In the genomic region with DNA sequence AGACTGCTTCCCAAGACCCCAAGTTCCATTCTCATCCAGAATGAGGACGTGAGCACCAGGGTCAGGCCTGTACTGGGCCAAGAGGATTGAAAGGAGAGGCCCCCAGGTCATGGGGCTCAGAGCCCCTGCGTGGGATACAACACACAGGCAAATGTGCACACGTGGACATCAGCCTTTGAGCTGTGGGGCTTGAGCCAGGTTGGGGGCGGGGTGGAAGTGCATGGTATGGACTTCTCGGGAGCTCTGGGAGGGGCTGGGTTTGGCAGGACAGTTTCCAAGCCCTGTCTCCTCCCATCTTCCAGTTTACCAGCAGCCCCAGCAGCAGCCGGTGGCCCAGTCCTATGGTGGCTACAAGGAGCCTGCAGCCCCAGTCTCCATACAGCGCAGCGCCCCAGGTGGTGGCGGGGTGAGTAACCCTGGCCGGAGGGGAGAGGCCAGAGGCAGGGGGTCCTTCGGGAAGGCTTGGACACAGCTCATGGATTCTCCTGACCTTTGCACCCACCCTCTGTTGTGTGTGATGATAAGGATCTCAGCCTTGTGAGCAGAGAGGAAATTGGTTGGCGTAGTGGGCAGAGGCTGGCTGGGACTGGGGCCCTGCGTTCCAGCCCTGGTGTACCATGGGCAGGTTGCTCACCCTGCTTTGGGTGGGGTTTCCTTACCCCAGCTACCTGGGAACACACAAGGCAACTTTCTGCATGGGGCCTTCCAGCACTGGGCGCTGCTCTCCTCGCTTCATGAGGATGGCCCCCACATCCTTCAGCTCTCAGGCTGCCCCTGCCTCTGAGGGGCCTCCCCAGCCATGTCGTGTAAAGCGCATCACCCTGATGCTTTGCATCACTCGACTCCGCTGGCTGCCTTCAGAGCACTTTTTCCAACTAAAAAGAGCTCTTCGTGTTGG, we compare ENCODE assay signal across 1 cellular context.
TF ChIP-seq lines count a peak whose summit lies in the region.

No MANE protein-coding gene starts in this region.

TF ChIP-seq in IMR-90, 13 proteins besides CTCF, POLR2A, EP300 and RAD21 (continued from another document):
- TF ChIP-seq ELK1 (IDR thresholded peaks at IDR 0.05; ENCODE audit: borderline replicate concordance, low read depth, low read length) (no peak), CHD1 (IDR thresholded peaks at IDR 0.05; ENCODE audit: low read depth, low read length) (no peak), USF2 (IDR thresholded peaks at IDR 0.05; ENCODE audit: low read depth, low read length) (no peak), RCOR1 (IDR thresholded peaks at IDR 0.05; ENCODE audit: insufficient replicate concordance, low read length) (no peak), MAFK (IDR thresholded peaks at IDR 0.05; ENCODE audit: low read depth, low read length) (no peak), SMC3 (IDR thresholded peaks at IDR 0.05; ENCODE audit: low read depth, low read length) (no peak), MAZ (IDR thresholded peaks at IDR 0.05; ENCODE audit: borderline replicate concordance, low read depth, low read length) (no peak), CEBPB (IDR thresholded peaks at IDR 0.05; ENCODE audit: low read depth, low read length) (no peak), FOS (IDR thresholded peaks at IDR 0.05; ENCODE audit: low read depth, low read length) (no peak)
